8 cellular contexts compared by ENCODE assay signal in the genomic region with DNA sequence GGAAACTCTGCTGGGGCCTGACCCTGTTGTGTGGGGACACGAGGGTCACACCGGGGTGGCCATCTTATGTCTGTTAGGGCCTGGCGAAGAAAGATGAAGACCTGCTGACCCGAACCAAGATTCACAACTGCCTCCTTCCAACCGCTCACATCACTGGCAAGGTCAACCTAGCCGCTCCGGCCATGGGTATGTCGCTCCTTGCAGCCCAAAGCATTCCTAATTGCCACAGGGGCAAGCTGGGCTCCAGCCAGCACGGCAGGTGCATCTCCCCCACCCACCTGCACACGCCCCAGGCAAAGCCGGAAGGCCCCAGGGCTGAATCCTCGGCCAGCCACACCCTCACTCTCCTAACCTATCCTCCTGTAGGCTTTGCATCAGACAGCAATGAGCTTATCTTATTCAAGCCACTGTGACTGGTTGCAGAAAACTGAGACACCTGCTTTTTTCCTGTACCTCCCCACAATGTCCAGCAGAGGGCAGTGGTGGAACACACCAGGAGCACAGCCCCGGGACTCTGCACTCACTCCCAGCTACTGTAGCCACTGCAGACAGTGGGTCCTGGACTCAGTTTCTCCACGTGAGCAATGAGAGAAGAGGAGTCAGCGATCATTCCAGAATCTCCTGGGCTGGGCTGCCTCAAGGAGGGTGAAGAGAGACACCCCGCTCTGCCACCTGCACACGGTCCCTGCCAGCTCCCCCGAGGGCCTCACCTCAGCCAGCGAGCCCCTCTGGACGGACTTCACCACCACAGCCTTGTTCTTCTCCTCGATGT.
DNase-seq lines count a peak whose midpoint lies in the region; ATAC-seq lines count a peak whose summit lies in the region.

No MANE protein-coding gene starts in this region.

- H3K9me3 Mint-ChIP-seq in T-cell: peaks cover 0 to 5% (median 0%) of the 10 kb centered on the region in 3 donors
- no peaks in the 10 kb centered on the region for H3K9me3 Mint-ChIP-seq in activated naive CD8-positive, alpha-beta T cell treated with anti-CD3 and anti-CD28 coated beads, Interleukin-2, amount 50 U/mL, for 24 hours

- H3K36me3 Mint-ChIP-seq in T-cell: peaks cover 55% of the 10 kb centered on the region
- H3K36me3 Mint-ChIP-seq in activated naive CD8-positive, alpha-beta T cell treated with anti-CD3 and anti-CD28 coated beads, Interleukin-2, amount 50 U/mL, for 24 hours (ENCODE audit: low read depth): peaks cover 45% of the 10 kb centered on the region

- peak; percentile 55 for DNase-seq in GDM1 (lab: John Stamatoyannopoulos, UW)
- peak; percentile 80 for DNase-seq in NCI-H1092 treated with DMSO at 0.1 percent for 48 hours (lab: John Stamatoyannopoulos, UW)
- peak; percentile 24 to 67 (median 55) for DNase-seq in T-cell
- DNase-seq in activated naive CD8-positive, alpha-beta T cell treated with anti-CD3 and anti-CD28 coated beads, Interleukin-2, amount 50 U/mL, for 24 hours: peak; percentile 58
- peak; percentile 85 for DNase-seq in cardiac septum (ENCODE audit: low spot score)
- peak; percentile 54 for DNase-seq in renal cortical epithelial cell (ENCODE audit: low read depth)

- H3K27me3 Mint-ChIP-seq in T-cell: no peaks in the 10 kb centered on the region
- H3K27me3 Mint-ChIP-seq in activated naive CD8-positive, alpha-beta T cell treated with anti-CD3 and anti-CD28 coated beads, Interleukin-2, amount 50 U/mL, for 24 hours: no peaks in the 10 kb centered on the region

- ATAC-seq in T-cell (replicated peaks in 1 of 4): peak; percentile 76 to 82 (median 78)
- peak; percentile 73 for ATAC-seq in activated naive CD8-positive, alpha-beta T cell treated with anti-CD3 and anti-CD28 coated beads, Interleukin-2, amount 50 U/mL, for 24 hours
- no peak for ATAC-seq in HG03442 (IDR thresholded peaks at IDR 0.05; ENCODE audit: unreplicated experiment)
- no peak for ATAC-seq in HG02763 (IDR thresholded peaks at IDR 0.05; ENCODE audit: unreplicated experiment)

- CTCF ChIA-PET in T-cell (lab: Charles Lee): interaction anchor here (0.5 to 3.6 kb wide), 21 partner anchors 21 to 1294 kb away, joined by 3 to 79 read pairs (median 4); no protein-coding TSS in a partner anchor

- no peak overlapping the region for H3K4me3 Mint-ChIP-seq in T-cell
- no peak overlapping the region for H3K4me3 Mint-ChIP-seq in activated naive CD8-positive, alpha-beta T cell treated with anti-CD3 and anti-CD28 coated beads, Interleukin-2, amount 50 U/mL, for 24 hours

- H3K4me1 Mint-ChIP-seq in T-cell: peaks cover 3 to 19% (median 6%) of the 10 kb centered on the region in 3 donors
- H3K4me1 Mint-ChIP-seq in activated naive CD8-positive, alpha-beta T cell treated with anti-CD3 and anti-CD28 coated beads, Interleukin-2, amount 50 U/mL, for 24 hours: peaks cover 3% of the 10 kb centered on the region

- intact Hi-C loops in cardiac septum (cut with DNase I): loop anchor here (1.0 kb wide), 1 partner anchor 248 kb away; no protein-coding TSS in a partner anchor

- H3K27ac Mint-ChIP-seq in T-cell: peak overlapping the region in 1 of 2 donors; percentile 15
- H3K27ac Mint-ChIP-seq in activated naive CD8-positive, alpha-beta T cell treated with anti-CD3 and anti-CD28 coated beads, Interleukin-2, amount 50 U/mL, for 24 hours: peak overlapping the region; percentile 46

- POLR2A ChIA-PET in T-cell (lab: Charles Lee): no interaction called here

Comparison
In these comparisons a context has a peak if more than half of its experiments do, and no peak if none do; other contexts are left out.
1. ATAC-seq: peak in T-cell (4 of 4) and activated naive CD8-positive, alpha-beta T cell treated with anti-CD3 and anti-CD28 coated beads, Interleukin-2, amount 50 U/mL, for 24 hours (single experiment); none in HG03442 (single experiment) and HG02763 (single experiment).
2. Peak in every context shown above with its lines, with median percentiles within 50 percentile points of each other: DNase-seq.